In genomic region chr1:178931843-178932551, GRCh38 we compare ENCODE assay signal across 2 cellular contexts.
TF ChIP-seq lines count a peak whose summit lies in the region.

No MANE protein-coding gene starts in this region.

TF ChIP-seq in liver, 16 proteins besides CTCF, POLR2A, EP300 and RAD21 (continued from another document):
- no peak for TF ChIP-seq JUND (IDR thresholded peaks at IDR 0.05)
- TF ChIP-seq, protein P1, sequence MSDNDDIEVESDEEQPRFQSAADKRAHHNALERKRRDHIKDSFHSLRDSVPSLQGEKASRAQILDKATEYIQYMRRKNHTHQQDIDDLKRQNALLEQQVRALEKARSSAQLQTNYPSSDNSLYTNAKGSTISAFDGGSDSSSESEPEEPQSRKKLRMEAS (IDR thresholded peaks at IDR 0.05) = no peak

TF ChIP-seq in HepG2, 621 proteins besides CTCF, POLR2A, EP300 and RAD21 (continued from another document):
- TF ChIP-seq AHDC1 (CRISPR knock-in tag; IDR thresholded peaks at IDR 0.05; ENCODE audit: borderline replicate concordance) = no peak
- TF ChIP-seq, protein P2, sequence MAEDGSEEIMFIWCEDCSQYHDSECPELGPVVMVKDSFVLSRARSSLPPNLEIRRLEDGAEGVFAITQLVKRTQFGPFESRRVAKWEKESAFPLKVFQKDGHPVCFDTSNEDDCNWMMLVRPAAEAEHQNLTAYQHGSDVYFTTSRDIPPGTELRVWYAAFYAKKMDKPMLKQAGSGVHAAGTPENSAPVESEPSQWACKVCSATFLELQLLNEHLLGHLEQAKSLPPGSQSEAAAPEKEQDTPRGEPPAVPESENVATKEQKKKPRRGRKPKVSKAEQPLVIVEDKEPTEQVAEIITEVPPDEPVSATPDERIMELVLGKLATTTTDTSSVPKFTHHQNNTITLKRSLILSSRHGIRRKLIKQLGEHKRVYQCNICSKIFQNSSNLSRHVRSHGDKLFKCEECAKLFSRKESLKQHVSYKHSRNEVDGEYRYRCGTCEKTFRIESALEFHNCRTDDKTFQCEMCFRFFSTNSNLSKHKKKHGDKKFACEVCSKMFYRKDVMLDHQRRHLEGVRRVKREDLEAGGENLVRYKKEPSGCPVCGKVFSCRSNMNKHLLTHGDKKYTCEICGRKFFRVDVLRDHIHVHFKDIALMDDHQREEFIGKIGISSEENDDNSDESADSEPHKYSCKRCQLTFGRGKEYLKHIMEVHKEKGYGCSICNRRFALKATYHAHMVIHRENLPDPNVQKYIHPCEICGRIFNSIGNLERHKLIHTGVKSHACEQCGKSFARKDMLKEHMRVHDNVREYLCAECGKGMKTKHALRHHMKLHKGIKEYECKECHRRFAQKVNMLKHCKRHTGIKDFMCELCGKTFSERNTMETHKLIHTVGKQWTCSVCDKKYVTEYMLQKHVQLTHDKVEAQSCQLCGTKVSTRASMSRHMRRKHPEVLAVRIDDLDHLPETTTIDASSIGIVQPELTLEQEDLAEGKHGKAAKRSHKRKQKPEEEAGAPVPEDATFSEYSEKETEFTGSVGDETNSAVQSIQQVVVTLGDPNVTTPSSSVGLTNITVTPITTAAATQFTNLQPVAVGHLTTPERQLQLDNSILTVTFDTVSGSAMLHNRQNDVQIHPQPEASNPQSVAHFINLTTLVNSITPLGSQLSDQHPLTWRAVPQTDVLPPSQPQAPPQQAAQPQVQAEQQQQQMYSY (CRISPR knock-in tag; IDR thresholded peaks at IDR 0.05) = no peak
- no peak for TF ChIP-seq ZNF703 (CRISPR knock-in tag; IDR thresholded peaks at IDR 0.05; ENCODE audit: borderline replicate concordance)
- no peak for TF ChIP-seq ZNF563 (CRISPR knock-in tag; IDR thresholded peaks at IDR 0.05)
- TF ChIP-seq ZNF337 (CRISPR knock-in tag; IDR thresholded peaks at IDR 0.05; ENCODE audit: borderline replicate concordance, low read depth) = no peak
- TF ChIP-seq, protein P3, sequence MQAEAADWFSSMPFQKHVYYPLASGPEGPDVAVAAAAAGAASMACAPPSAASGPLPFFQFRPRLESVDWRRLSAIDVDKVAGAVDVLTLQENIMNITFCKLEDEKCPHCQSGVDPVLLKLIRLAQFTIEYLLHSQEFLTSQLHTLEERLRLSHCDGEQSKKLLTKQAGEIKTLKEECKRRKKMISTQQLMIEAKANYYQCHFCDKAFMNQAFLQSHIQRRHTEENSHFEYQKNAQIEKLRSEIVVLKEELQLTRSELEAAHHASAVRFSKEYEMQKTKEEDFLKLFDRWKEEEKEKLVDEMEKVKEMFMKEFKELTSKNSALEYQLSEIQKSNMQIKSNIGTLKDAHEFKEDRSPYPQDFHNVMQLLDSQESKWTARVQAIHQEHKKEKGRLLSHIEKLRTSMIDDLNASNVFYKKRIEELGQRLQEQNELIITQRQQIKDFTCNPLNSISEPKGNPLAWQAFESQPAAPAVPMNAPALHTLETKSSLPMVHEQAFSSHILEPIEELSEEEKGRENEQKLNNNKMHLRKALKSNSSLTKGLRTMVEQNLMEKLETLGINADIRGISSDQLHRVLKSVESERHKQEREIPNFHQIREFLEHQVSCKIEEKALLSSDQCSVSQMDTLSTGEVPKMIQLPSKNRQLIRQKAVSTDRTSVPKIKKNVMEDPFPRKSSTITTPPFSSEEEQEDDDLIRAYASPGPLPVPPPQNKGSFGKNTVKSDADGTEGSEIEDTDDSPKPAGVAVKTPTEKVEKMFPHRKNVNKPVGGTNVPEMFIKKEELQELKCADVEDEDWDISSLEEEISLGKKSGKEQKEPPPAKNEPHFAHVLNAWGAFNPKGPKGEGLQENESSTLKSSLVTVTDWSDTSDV (CRISPR knock-in tag; IDR thresholded peaks at IDR 0.05) = no peak
- no peak for TF ChIP-seq NFIB (CRISPR knock-in tag; IDR thresholded peaks at IDR 0.05; ENCODE audit: borderline replicate concordance)
- TF ChIP-seq ZNF615 (CRISPR knock-in tag; IDR thresholded peaks at IDR 0.05; ENCODE audit: borderline replicate concordance) = no peak
- no peak for TF ChIP-seq ZNF329 (CRISPR knock-in tag; IDR thresholded peaks at IDR 0.05; ENCODE audit: low read depth)
- TF ChIP-seq, protein P4, sequence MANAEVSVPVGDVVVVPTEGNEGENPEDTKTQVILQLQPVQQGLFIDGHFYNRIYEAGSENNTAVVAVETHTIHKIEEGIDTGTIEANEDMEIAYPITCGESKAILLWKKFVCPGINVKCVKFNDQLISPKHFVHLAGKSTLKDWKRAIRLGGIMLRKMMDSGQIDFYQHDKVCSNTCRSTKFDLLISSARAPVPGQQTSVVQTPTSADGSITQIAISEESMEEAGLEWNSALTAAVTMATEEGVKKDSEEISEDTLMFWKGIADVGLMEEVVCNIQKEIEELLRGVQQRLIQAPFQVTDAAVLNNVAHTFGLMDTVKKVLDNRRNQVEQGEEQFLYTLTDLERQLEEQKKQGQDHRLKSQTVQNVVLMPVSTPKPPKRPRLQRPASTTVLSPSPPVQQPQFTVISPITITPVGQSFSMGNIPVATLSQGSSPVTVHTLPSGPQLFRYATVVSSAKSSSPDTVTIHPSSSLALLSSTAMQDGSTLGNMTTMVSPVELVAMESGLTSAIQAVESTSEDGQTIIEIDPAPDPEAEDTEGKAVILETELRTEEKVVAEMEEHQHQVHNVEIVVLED (CRISPR knock-in tag; IDR thresholded peaks at IDR 0.05; ENCODE audit: borderline replicate concordance) = no peak
TF ChIP-seq in HepG2: peak in this region for 0.
